28 cellular contexts compared by ENCODE assay signal in the genomic region with DNA sequence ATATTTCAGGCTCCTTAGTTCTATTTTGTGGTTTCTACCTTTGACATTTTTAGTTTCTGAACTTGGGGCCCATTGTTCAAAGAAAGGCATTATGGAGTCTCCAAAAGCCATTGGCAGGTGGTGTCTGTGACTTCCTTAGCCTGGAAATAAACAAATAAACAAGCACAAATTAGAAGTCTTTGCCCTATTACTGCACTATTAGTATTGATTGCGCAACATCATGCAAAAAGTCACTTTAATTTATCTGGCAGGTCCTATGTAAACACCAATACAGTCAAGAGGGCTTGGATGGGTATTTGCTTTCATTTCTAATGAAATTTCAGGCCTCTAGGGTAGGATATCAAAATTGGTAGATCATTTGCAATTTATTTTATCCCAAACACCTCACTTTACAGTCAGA.
DNase-seq lines count a peak whose midpoint lies in the region; ATAC-seq and TF ChIP-seq lines count a peak whose summit lies in the region.
"Had no signal": no experiment of that assay in that cellular context is flagged by ENCODE, and none has a peak within 500 bp of the region (broad histone marks: within the 10 kb centered on the region; RNA-seq: fewer than 3 reads in every experiment).

No MANE protein-coding gene starts in this region.

- H3K4me1 Mint-ChIP-seq in naive B cell (peaks cover 77 to 98% (median 93%) of the 10 kb centered on the region in 3 donors), nephron progenitor cell (peaks cover 17% of the 10 kb centered on the region)

- TF ChIP-seq CTCF in coronary artery (IDR thresholded peaks at IDR 0.05), result no peak
- no peak for TF ChIP-seq CTCF in uterus (IDR thresholded peaks at IDR 0.05)
- no peak for TF ChIP-seq CTCF in nephron progenitor cell (IDR thresholded peaks at IDR 0.05)

- H3K4me3 ChIP-seq in coronary artery (no peak overlapping the region), uterus (no peak overlapping the region)
- H3K4me3 ChIP-seq: breast epithelium, GM12878, upper lobe of right lung had no signal

- peak overlapping the region; percentile 28 to 74 for H3K27ac ChIP-seq in coronary artery
- peak overlapping the region; percentile 46 to 48 for H3K27ac ChIP-seq in uterus
- H3K27ac ChIP-seq: epithelial cell of prostate, upper lobe of right lung had no signal

- H3K36me3 Mint-ChIP-seq in naive B cell (no peaks in the 10 kb centered on the region), nephron progenitor cell (ENCODE audit: low read depth) (peaks cover 5% of the 10 kb centered on the region)

- peaks cover 4 to 20% of the 10 kb centered on the region in 2 donors for H3K4me1 ChIP-seq in uterus

- H3K27me3 ChIP-seq in uterus, result no peaks in the 10 kb centered on the region
- H3K27me3 ChIP-seq: breast epithelium, upper lobe of right lung had no signal

- no peak for TF ChIP-seq POLR2A in uterus (IDR thresholded peaks at IDR 0.05)

- intact Hi-C loops in uterus (cut with DNase I; ENCODE audit: low total_unique reads), result no loop called here

- H3K4me3 Mint-ChIP-seq in naive B cell (peak overlapping the region in 5 of 8 donors; percentile 18 to 81 (median 26)), nephron progenitor cell (no peak overlapping the region)
- H3K4me3 Mint-ChIP-seq: activated CD4-positive, alpha-beta memory T cell treated with anti-CD3 and anti-CD28 coated beads for 36 hours; activated naive CD4-positive, alpha-beta T cell treated with anti-CD3 and anti-CD28 coated beads, Interleukin-2, amount 10 ng/mL, durations not matched to agents 7 days and 5 days; CD4-positive, alpha-beta T cell had no signal

- H3K27ac Mint-ChIP-seq in naive B cell (peak overlapping the region; percentile 75 to 99 (median 94)), nephron progenitor cell (no peak overlapping the region)
- H3K27ac Mint-ChIP-seq: activated CD4-positive, alpha-beta memory T cell treated with anti-CD3 and anti-CD28 coated beads for 36 hours; activated naive CD4-positive, alpha-beta T cell treated with anti-CD3 and anti-CD28 coated beads, Interleukin-2, amount 10 ng/mL, durations not matched to agents 7 days and 5 days; CD4-positive, alpha-beta T cell had no signal

- ATAC-seq in naive B cell (ENCODE audit: low read depth in 2 of 2) (no peak), GM18909 (IDR thresholded peaks at IDR 0.05; ENCODE audit: poor library complexity, unreplicated experiment) (no peak), GM21367 (IDR thresholded peaks at IDR 0.05; ENCODE audit: unreplicated experiment) (no peak)
- ATAC-seq: GM12878, upper lobe of right lung had no signal

- H3K27me3 Mint-ChIP-seq in naive B cell, result no peaks in the 10 kb centered on the region
- peaks cover 11% of the 10 kb centered on the region for H3K27me3 Mint-ChIP-seq in nephron progenitor cell (ENCODE audit: low read depth, poor library complexity)
- H3K27me3 Mint-ChIP-seq: activated CD4-positive, alpha-beta memory T cell treated with anti-CD3 and anti-CD28 coated beads for 36 hours; activated naive CD4-positive, alpha-beta T cell treated with anti-CD3 and anti-CD28 coated beads, Interleukin-2, amount 10 ng/mL, durations not matched to agents 7 days and 5 days; CD4-positive, alpha-beta T cell had no signal

- DNase-seq in NCI-H510A treated with DMSO at 0.1 percent for 48 hours (lab: John Stamatoyannopoulos, UW) (peak; percentile 10), NCI-H510A (lab: John Stamatoyannopoulos, UW) (no peak), coronary artery (ENCODE audit: low spot score) (no peak), naive B cell (no peak), uterus (no peak), nephron progenitor cell (no peak)
- DNase-seq: 8988T; activated CD4-positive, alpha-beta memory T cell treated with anti-CD3 and anti-CD28 coated beads for 36 hours; activated CD4-positive, CD25-positive, alpha-beta regulatory T cell treated with anti-CD3 and anti-CD28 coated beads, Interleukin-2, amount 50 U/mL, for 72 hours; activated CD8-positive, alpha-beta memory T cell treated with anti-CD3 and anti-CD28 coated beads, Interleukin-2, amount 50 U/mL, for 48 hours; activated naive CD4-positive, alpha-beta T cell treated with anti-CD3 and anti-CD28 coated beads, Interleukin-2, amount 10 ng/mL, durations not matched to agents 7 days and 5 days; amygdala; CD4-positive, alpha-beta T cell; effector CD8-positive, alpha-beta T cell; foreskin fibroblast; hippocampal formation; NCI-H1092; NCI-H2029; NCI-H69; RPMI8226; small intestine; T-helper 1 cell; upper lobe of right lung had no signal

- H3K9me3 Mint-ChIP-seq in naive B cell (peaks cover 0 to 2% (median 0%) of the 10 kb centered on the region in 7 donors), nephron progenitor cell (no peaks in the 10 kb centered on the region)
- H3K9me3 Mint-ChIP-seq: activated CD4-positive, alpha-beta memory T cell treated with anti-CD3 and anti-CD28 coated beads for 36 hours; activated naive CD4-positive, alpha-beta T cell treated with anti-CD3 and anti-CD28 coated beads, Interleukin-2, amount 10 ng/mL, durations not matched to agents 7 days and 5 days; CD4-positive, alpha-beta T cell had no signal

- no peaks in the 10 kb centered on the region for H3K9me3 ChIP-seq in uterus
- H3K9me3 ChIP-seq: breast epithelium, upper lobe of right lung had no signal

- H3K36me3 ChIP-seq in uterus, result no peaks in the 10 kb centered on the region
- H3K36me3 ChIP-seq: breast epithelium, upper lobe of right lung had no signal
